ENCODE assay signal across 15 cellular contexts in genomic region chr14:90871605-90872233, GRCh38. TPM values are rescaled to one million over a fixed set of nuclear protein-coding genes. Genes with fewer than 3 reads are reported as not detected.
DNase-seq lines count a peak whose midpoint lies in the region; ATAC-seq, FAIRE-seq and TF ChIP-seq lines count a peak whose summit lies in the region.
"Had no signal": no experiment of that assay in that cellular context is flagged by ENCODE, and none has a peak within 500 bp of the region (broad histone marks: within the 10 kb centered on the region; RNA-seq: fewer than 3 reads in every experiment).

No MANE protein-coding gene starts in this region.

- WGBS in heart left ventricle, 4 donors: 67 to 91% (median 77%) methylated on average over 9 of the region's 9 CpGs
- 83 to 87% (median 85%) methylated on average over 9 of the region's 9 CpGs for WGBS in small intestine, 3 donors
- WGBS in endodermal cell (ENCODE audit: insufficient coverage in 1 of 2, insufficient read length in 1 of 2), 2 experiments: 94% methylated on average over 9 of the region's 9 CpGs; no CpG with 5 or more reads in 1 of the 2 experiments

- H3K27ac ChIP-seq in heart left ventricle: peak overlapping the region in 3 of 12 donors; percentile 4 to 50 (median 45)
- peak overlapping the region; percentile 77 for H3K27ac ChIP-seq in RWPE1
- no peak overlapping the region for H3K27ac ChIP-seq in small intestine (ENCODE audit: low read depth in 1 of 2, low read length in 1 of 2)
- no peak overlapping the region for H3K27ac ChIP-seq in endodermal cell (ENCODE audit: low read depth, low read length)
- H3K27ac ChIP-seq: parathyroid adenoma had no signal

- no peaks in the 10 kb centered on the region for H3K27me3 Mint-ChIP-seq in endodermal cell (ENCODE audit: insufficient read depth)

- no peak overlapping the region for H3K27ac Mint-ChIP-seq in endodermal cell

- H3K27me3 ChIP-seq in heart left ventricle (no peaks in the 10 kb centered on the region), small intestine (ENCODE audit: control insufficient read depth in 2 of 2, insufficient read depth in 2 of 2, low read length in 2 of 2) (no peaks in the 10 kb centered on the region), endodermal cell (ENCODE audit: control insufficient read depth, insufficient read depth, low read length, poor library complexity, severe bottlenecking) (no peaks in the 10 kb centered on the region)
- H3K27me3 ChIP-seq: transverse colon had no signal

- H3K36me3 ChIP-seq in heart left ventricle (peaks cover 0 to 14% (median 4%) of the 10 kb centered on the region in 9 donors), small intestine (ENCODE audit: control insufficient read depth in 2 of 2, insufficient read depth in 2 of 2, low read length in 2 of 2) (peaks cover 0 to 10% of the 10 kb centered on the region in 2 donors), endodermal cell (ENCODE audit: control insufficient read depth, insufficient read depth, low read length) (no peaks in the 10 kb centered on the region)

- peaks cover 6% of the 10 kb centered on the region for H3K4me1 Mint-ChIP-seq in endodermal cell

- H3K9me3 Mint-ChIP-seq in endodermal cell: no peaks in the 10 kb centered on the region

- H3K9me3 ChIP-seq in heart left ventricle: no peaks in the 10 kb centered on the region
- no peaks in the 10 kb centered on the region for H3K9me3 ChIP-seq in small intestine (ENCODE audit: control insufficient read depth, low read depth)
- no peaks in the 10 kb centered on the region for H3K9me3 ChIP-seq in endodermal cell (ENCODE audit: control insufficient read depth, low read length)
- H3K9me3 ChIP-seq: transverse colon had no signal

- FAIRE-seq in small intestine (lab: Jason Lieb, UNC): no peak

- intact Hi-C loops in heart left ventricle (cut with DNase I) (no loop called here), Right ventricle myocardium superior (cut with DNase I) (no loop called here)

- H3K9ac ChIP-seq in endodermal cell (ENCODE audit: extremely low read depth, low read length, poor library complexity, severe bottlenecking): no peak overlapping the region
- H3K9ac ChIP-seq: parathyroid adenoma had no signal

- H3K4me3 Mint-ChIP-seq in endodermal cell: no peak overlapping the region

- H3K36me3 Mint-ChIP-seq in endodermal cell (ENCODE audit: low read depth): no peaks in the 10 kb centered on the region

- TF ChIP-seq POLR2A in heart left ventricle (IDR thresholded peaks at IDR 0.05): no peak

- H3K4me1 ChIP-seq in heart left ventricle (peaks cover 0 to 41% (median 10%) of the 10 kb centered on the region in 12 donors), small intestine (ENCODE audit: control insufficient read depth in 2 of 2, insufficient read depth in 1 of 2, low read depth in 1 of 2, low read length in 1 of 2) (no peaks in the 10 kb centered on the region), endodermal cell (ENCODE audit: control insufficient read depth, insufficient read depth, low read length) (no peaks in the 10 kb centered on the region)
- H3K4me1 ChIP-seq: parathyroid adenoma had no signal

- CTCF ChIA-PET in RWPE1 (lab: Yijun Ruan, JAX): interaction anchor here (1.0 kb wide), 1 partner anchor 13 kb away, joined by 10 read pairs; no protein-coding TSS in a partner anchor

- H3K4me3 ChIP-seq in heart left ventricle (no peak overlapping the region), fibroblast of pulmonary artery (replicated peaks; ENCODE audit: low read depth, low read length) (no peak overlapping the region), small intestine (ENCODE audit: low read depth in 1 of 2, low read length in 2 of 2) (no peak overlapping the region), endodermal cell (ENCODE audit: low read length) (no peak overlapping the region)
- H3K4me3 ChIP-seq: transverse colon had no signal

- no peak for DNase-seq in heart left ventricle
- no peak for DNase-seq in Right ventricle myocardium superior
- peak; percentile 56 for DNase-seq in RWPE1 (ENCODE audit: low spot score)
- DNase-seq in fibroblast of pulmonary artery (ENCODE audit: low read depth): peak; percentile 53
- DNase-seq in small intestine: peak; percentile 30
- no peak for DNase-seq in foreskin melanocyte
- no peak for DNase-seq in stimulated activated CD4-positive, alpha-beta T cell treated with anti-CD3 and anti-CD28 coated beads, Interleukin-1b, Interleukin-23, amount 100 ng/mL, for 48 hours
- no peak for DNase-seq in endodermal cell
- DNase-seq: activated CD4-positive, alpha-beta T cell treated with anti-CD3 and anti-CD28 coated beads for 1 hour; activated naive CD4-positive, alpha-beta T cell treated with Interleukin-2 at 50 U/mL for 16 hours; effector memory CD4-positive, alpha-beta T cell; left cardiac atrium; NCI-H1694 treated with DMSO at 0.1 percent for 48 hours; transverse colon had no signal

- peak in 3 of 4 donors; percentile 20 to 72 (median 47) for ATAC-seq in heart left ventricle
- no peak for ATAC-seq in Right ventricle myocardium superior (ENCODE audit: poor library complexity)

- TF ChIP-seq CTCF in heart left ventricle (IDR thresholded peaks at IDR 0.05) (no peak), RWPE1 (conservative IDR thresholded peaks at IDR 0.05; ENCODE audit: low read depth) (no peak), fibroblast of pulmonary artery (IDR thresholded peaks at IDR 0.05; ENCODE audit: low read length, missing control alignments) (no peak), endodermal cell (conservative IDR thresholded peaks at IDR 0.05) (no peak)

- POLR2A ChIA-PET in RWPE1 (lab: Yijun Ruan, JAX; ENCODE audit: low non-redundant PET): interaction anchor here (0.6 to 1.0 kb wide), 2 partner anchors 189 to 198 kb away, joined by 3 to 4 read pairs; partner anchors contain the start of gene RPS6KA5

RNA-seq across cellular contexts. Expression of gene TTC7B, which starts 55.5 kb away (rescaled TPM):
- 10 to 100 TPM; 54.5 to 76.1 (median 67.9) TPM for total RNA-seq in heart left ventricle
- 10 to 100 TPM; 20.3 to 38.6 TPM for polyA plus RNA-seq in heart left ventricle
- total RNA-seq in Right ventricle myocardium superior: 60.3 TPM
- 1 to 10 TPM; 2.9 to 8.8 (median 3.0) TPM for polyA plus RNA-seq in small intestine
- total RNA-seq in endodermal cell: 10 to 100 TPM; 51.3 to 62.6 TPM
- polyA plus RNA-seq in endodermal cell (2013, experiment 1 of 2): 51.1 TPM
- 50.8 TPM for polyA plus RNA-seq in endodermal cell (2013, experiment 2 of 2)

Comparison
In these comparisons a context has a peak if more than half of its experiments do, and no peak if none do; other contexts are left out.
1. DNase-seq: peak in RWPE1 (single experiment), fibroblast of pulmonary artery (single experiment) and small intestine (single experiment); none in heart left ventricle (0 of 5), Right ventricle myocardium superior (single experiment), foreskin melanocyte (single experiment), stimulated activated CD4-positive, alpha-beta T cell treated with anti-CD3 and anti-CD28 coated beads, Interleukin-1b, Interleukin-23, amount 100 ng/mL, for 48 hours (single experiment) and endodermal cell (single experiment).